ENCODE assay signal across 10 cellular contexts in genomic region chr3:66418432-66419052, GRCh38.
A peak's percentile ranks its signal among the peaks of the same experiment; 100 is the strongest.
DNase-seq lines count a peak whose midpoint lies in the region; ATAC-seq and TF ChIP-seq lines count a peak whose summit lies in the region.
"Had no signal": no experiment of that assay in that cellular context is flagged by ENCODE, and none has a peak within 500 bp of the region (broad histone marks: within the 10 kb centered on the region; RNA-seq: fewer than 3 reads in every experiment).

No MANE protein-coding gene starts in this region.

- H3K27me3 ChIP-seq in left ventricle myocardium inferior (ENCODE audit: low read depth) = no peaks in the 10 kb centered on the region
- no peaks in the 10 kb centered on the region for H3K27me3 ChIP-seq in rectal smooth muscle tissue (ENCODE audit: control insufficient read depth, insufficient read depth, low read length)

- H3K36me3 ChIP-seq in left ventricle myocardium inferior (peaks cover 6% of the 10 kb centered on the region), rectal smooth muscle tissue (ENCODE audit: control insufficient read depth, insufficient read depth, low read length) (peaks cover 7% of the 10 kb centered on the region)

- H3K4me1 ChIP-seq in left ventricle myocardium inferior = peaks cover 63% of the 10 kb centered on the region
- H3K4me1 ChIP-seq in rectal smooth muscle tissue (ENCODE audit: control insufficient read depth, insufficient read depth, low read length) = peaks cover 48% of the 10 kb centered on the region

- H3K9ac ChIP-seq in rectal smooth muscle tissue (ENCODE audit: low read length) = no peak overlapping the region

- H3K4me1 Mint-ChIP-seq in T-helper 17 cell = peaks cover 22% of the 10 kb centered on the region

- ATAC-seq in T-helper 17 cell = no peak
- no peak for ATAC-seq in HG02759 (IDR thresholded peaks at IDR 0.05; ENCODE audit: unreplicated experiment)
- no peak for ATAC-seq in GM19467 (IDR thresholded peaks at IDR 0.05; ENCODE audit: unreplicated experiment)
- ATAC-seq: K562 had no signal

- H3K27me3 Mint-ChIP-seq in T-helper 17 cell = no peaks in the 10 kb centered on the region

- H3K4me3 ChIP-seq in left ventricle myocardium inferior (no peak overlapping the region), rectal smooth muscle tissue (ENCODE audit: low read length) (no peak overlapping the region)
- H3K4me3 ChIP-seq: K562 had no signal

- peak overlapping the region; percentile 74 for H3K27ac Mint-ChIP-seq in T-helper 17 cell

- H3K4me3 Mint-ChIP-seq in T-helper 17 cell = no peak overlapping the region

- TF ChIP-seq CTCF in left ventricle myocardium inferior (IDR thresholded peaks at IDR 0.05; ENCODE audit: borderline replicate concordance) = peak; percentile 29

- no peaks in the 10 kb centered on the region for H3K9me3 ChIP-seq in T-helper 17 cell (ENCODE audit: control insufficient read depth, low read length, poor library complexity, severe bottlenecking)
- peaks cover 10% of the 10 kb centered on the region for H3K9me3 ChIP-seq in left ventricle myocardium inferior (replicated peaks)

- H3K36me3 Mint-ChIP-seq in T-helper 17 cell (ENCODE audit: low read depth) = peaks cover 4% of the 10 kb centered on the region

- peak overlapping the region; percentile 88 for H3K27ac ChIP-seq in left ventricle myocardium inferior (replicated peaks)
- peak overlapping the region; percentile 87 for H3K27ac ChIP-seq in rectal smooth muscle tissue (ENCODE audit: low read depth, low read length)

- intact Hi-C loops in left ventricle myocardium inferior (cut with micrococcal nuclease) = no loop called here

- DNase-seq in DMS53 (lab: John Stamatoyannopoulos, UW) (peak; percentile 83), T-helper 17 cell (no peak), left ventricle myocardium inferior (peak; percentile 51), GDM1 (lab: John Stamatoyannopoulos, UW) (no peak), SW 1271 (lab: John Stamatoyannopoulos, UW) (no peak)
- DNase-seq: activated naive CD4-positive, alpha-beta T cell treated with Interleukin-2 at 50 U/mL for 16 hours had no signal

Comparison
In these comparisons a context has a peak if more than half of its experiments do, and no peak if none do; other contexts are left out.
1. DNase-seq: peak in DMS53 (single experiment) and left ventricle myocardium inferior (single experiment); none in T-helper 17 cell (0 of 3), GDM1 (single experiment) and SW 1271 (0 of 2).